ENCODE assay signal across 21 cellular contexts in genomic region chr3:196414469-196414868, GRCh38. TPM values are rescaled to one million over a fixed set of nuclear protein-coding genes. Genes with fewer than 3 reads are reported as not detected.
DNase-seq lines count a peak whose midpoint lies in the region; ATAC-seq and TF ChIP-seq lines count a peak whose summit lies in the region.
"Had no signal": no experiment of that assay in that cellular context is flagged by ENCODE, and none has a peak within 500 bp of the region (broad histone marks: within the 10 kb centered on the region; RNA-seq: fewer than 3 reads in every experiment).

No MANE protein-coding gene starts in this region.

- ATAC-seq in GM19455 (IDR thresholded peaks at IDR 0.05; ENCODE audit: unreplicated experiment) = no peak
- ATAC-seq in GM18873 (IDR thresholded peaks at IDR 0.05; ENCODE audit: low FRiP score, unreplicated experiment) = no peak
- no peak for ATAC-seq in GM18870 (IDR thresholded peaks at IDR 0.05; ENCODE audit: unreplicated experiment)
- ATAC-seq: esophagus mucosa, heart left ventricle had no signal

- no peaks in the 10 kb centered on the region for H3K27me3 ChIP-seq in ACC112 (ENCODE audit: insufficient read depth, low read length)
- H3K27me3 ChIP-seq in CD4-positive, alpha-beta memory T cell (ENCODE audit: insufficient read depth, low read length) = no peaks in the 10 kb centered on the region
- H3K27me3 ChIP-seq: BLaER1 treated with 17β-estradiol and CSF1 and Interleukin-3, amounts not matched to agents 10 nM and 100 nM; dorsolateral prefrontal cortex; heart left ventricle; neural progenitor cell had no signal

- DNase-seq in CD4-positive, alpha-beta memory T cell = no peak
- DNase-seq in iris pigment epithelial cell (ENCODE audit: low read depth) (peak; percentile 67), foreskin fibroblast (no peak)
- DNase-seq: activated CD8-positive, alpha-beta memory T cell treated with anti-CD3 and anti-CD28 coated beads, Interleukin-2, amount 50 U/mL, for 48 hours; anterior cingulate cortex; dorsolateral prefrontal cortex; heart left ventricle; NCI-H2029 treated with DMSO at 0.1 percent for 48 hours; NCI-H774; stimulated activated CD4-positive, alpha-beta T cell treated with anti-CD3 and anti-CD28 coated beads, Interleukin-1b, Interleukin-23, amount 100 ng/mL, for 48 hours; WERI-Rb-1 had no signal

- no peak for TF ChIP-seq CTCF in foreskin fibroblast (IDR thresholded peaks at IDR 0.05; ENCODE audit: low read depth, low read length)

- H3K4me3 Mint-ChIP-seq in CD4-positive, alpha-beta memory T cell = peak overlapping the region in 1 of 8 donors; percentile 31
- peak overlapping the region; percentile 30 for H3K4me3 Mint-ChIP-seq in activated naive CD8-positive, alpha-beta T cell
- H3K4me3 Mint-ChIP-seq: neural progenitor cell had no signal

- peak overlapping the region in 5 of 7 donors; percentile 7 to 82 (median 19) for H3K27ac Mint-ChIP-seq in CD4-positive, alpha-beta memory T cell
- peak overlapping the region; percentile 91 for H3K27ac Mint-ChIP-seq in activated naive CD8-positive, alpha-beta T cell
- H3K27ac Mint-ChIP-seq: neural progenitor cell had no signal

- no peak overlapping the region for H3K4me3 ChIP-seq in ACC112 (ENCODE audit: low read depth, low read length)
- H3K4me3 ChIP-seq in CD4-positive, alpha-beta memory T cell (ENCODE audit: low read length in 2 of 2) = no peak overlapping the region
- no peak overlapping the region for H3K4me3 ChIP-seq in foreskin fibroblast (ENCODE audit: low read depth in 1 of 2, low read length in 2 of 2)
- H3K4me3 ChIP-seq: BLaER1 treated with 17β-estradiol and CSF1 and Interleukin-3, amounts not matched to agents 10 nM and 100 nM; dorsolateral prefrontal cortex; HAP-1; heart left ventricle; neural progenitor cell; thoracic aorta had no signal

- intact Hi-C loops in CD4-positive, alpha-beta memory T cell (cut with micrococcal nuclease) = no loop called here

- H3K27ac ChIP-seq in ACC112 (ENCODE audit: low read depth, low read length) = peak overlapping the region; percentile 50; the same call in 1 of the 2 replicates
- no peak overlapping the region for H3K27ac ChIP-seq in CD4-positive, alpha-beta memory T cell (ENCODE audit: low read depth, low read length)
- H3K27ac ChIP-seq: BLaER1 treated with 17β-estradiol and CSF1 and Interleukin-3, amounts not matched to agents 10 nM and 100 nM; dorsolateral prefrontal cortex; heart left ventricle; neural progenitor cell; thoracic aorta; WERI-Rb-1 had no signal

- H3K4me1 Mint-ChIP-seq in CD4-positive, alpha-beta memory T cell = peaks cover 37 to 47% (median 43%) of the 10 kb centered on the region in 4 donors
- H3K4me1 Mint-ChIP-seq in activated naive CD8-positive, alpha-beta T cell (ENCODE audit: low read depth) = peaks cover 63% of the 10 kb centered on the region
- H3K4me1 Mint-ChIP-seq: neural progenitor cell had no signal

- no peaks in the 10 kb centered on the region for H3K27me3 Mint-ChIP-seq in CD4-positive, alpha-beta memory T cell
- H3K27me3 Mint-ChIP-seq in activated naive CD8-positive, alpha-beta T cell = no peaks in the 10 kb centered on the region

- H3K9me3 ChIP-seq in CD4-positive, alpha-beta memory T cell (ENCODE audit: control insufficient read depth in 1 of 2, low read length in 2 of 2) = no peaks in the 10 kb centered on the region
- H3K9me3 ChIP-seq: HAP-1, thoracic aorta had no signal

- peaks cover 16% of the 10 kb centered on the region for H3K4me1 ChIP-seq in ACC112 (ENCODE audit: control insufficient read depth, insufficient read depth, low read length, unreplicated experiment)
- H3K4me1 ChIP-seq in CD4-positive, alpha-beta memory T cell (ENCODE audit: insufficient read depth, low read length) = peaks cover 9% of the 10 kb centered on the region
- H3K4me1 ChIP-seq: neural progenitor cell had no signal

- POLR2A ChIA-PET in CD4-positive, alpha-beta memory T cell (lab: Charles Lee; ENCODE audit: partially characterized antibody) = no interaction called here

- CTCF ChIA-PET in CD4-positive, alpha-beta memory T cell (lab: Charles Lee; ENCODE audit: partially characterized antibody) = no interaction called here

- peaks cover 10 to 11% of the 10 kb centered on the region in 2 donors for H3K36me3 Mint-ChIP-seq in CD4-positive, alpha-beta memory T cell
- H3K36me3 Mint-ChIP-seq in activated naive CD8-positive, alpha-beta T cell = peaks cover 4% of the 10 kb centered on the region

- peaks cover 0 to 5% (median 0%) of the 10 kb centered on the region in 8 donors for H3K9me3 Mint-ChIP-seq in CD4-positive, alpha-beta memory T cell
- no peaks in the 10 kb centered on the region for H3K9me3 Mint-ChIP-seq in activated naive CD8-positive, alpha-beta T cell (ENCODE audit: low read depth)

- no peak overlapping the region for H2AFZ ChIP-seq in ACC112 (ENCODE audit: low read length, unreplicated experiment)
- H2AFZ ChIP-seq: neural progenitor cell had no signal

- H3K36me3 ChIP-seq in ACC112 (ENCODE audit: insufficient read depth, low read length) = 0 out of 2 replicates have a peak, but pooled peaks cover 5% of the 10 kb centered on the region
- H3K36me3 ChIP-seq in CD4-positive, alpha-beta memory T cell (ENCODE audit: insufficient read depth, low read length) = no peaks in the 10 kb centered on the region
- H3K36me3 ChIP-seq: HAP-1, heart left ventricle, neural progenitor cell, thoracic aorta, WERI-Rb-1 had no signal

- H3K79me2 ChIP-seq in ACC112 (ENCODE audit: control insufficient read depth, insufficient read depth, low read length, unreplicated experiment) = peaks cover 88% of the 10 kb centered on the region

RNA-seq across cellular contexts. Expression of gene UBXN7, which starts 17.8 kb away (rescaled TPM):
- 10 to 100 TPM; 72.6 to 90.8 TPM for total RNA-seq in CD4-positive, alpha-beta memory T cell
- polyA plus RNA-seq in CD4-positive, alpha-beta memory T cell = 10 to 100 TPM; 16.8 to 31.6 TPM
